Comparison of ENCODE assay signal across 8 cellular contexts in the genomic region with DNA sequence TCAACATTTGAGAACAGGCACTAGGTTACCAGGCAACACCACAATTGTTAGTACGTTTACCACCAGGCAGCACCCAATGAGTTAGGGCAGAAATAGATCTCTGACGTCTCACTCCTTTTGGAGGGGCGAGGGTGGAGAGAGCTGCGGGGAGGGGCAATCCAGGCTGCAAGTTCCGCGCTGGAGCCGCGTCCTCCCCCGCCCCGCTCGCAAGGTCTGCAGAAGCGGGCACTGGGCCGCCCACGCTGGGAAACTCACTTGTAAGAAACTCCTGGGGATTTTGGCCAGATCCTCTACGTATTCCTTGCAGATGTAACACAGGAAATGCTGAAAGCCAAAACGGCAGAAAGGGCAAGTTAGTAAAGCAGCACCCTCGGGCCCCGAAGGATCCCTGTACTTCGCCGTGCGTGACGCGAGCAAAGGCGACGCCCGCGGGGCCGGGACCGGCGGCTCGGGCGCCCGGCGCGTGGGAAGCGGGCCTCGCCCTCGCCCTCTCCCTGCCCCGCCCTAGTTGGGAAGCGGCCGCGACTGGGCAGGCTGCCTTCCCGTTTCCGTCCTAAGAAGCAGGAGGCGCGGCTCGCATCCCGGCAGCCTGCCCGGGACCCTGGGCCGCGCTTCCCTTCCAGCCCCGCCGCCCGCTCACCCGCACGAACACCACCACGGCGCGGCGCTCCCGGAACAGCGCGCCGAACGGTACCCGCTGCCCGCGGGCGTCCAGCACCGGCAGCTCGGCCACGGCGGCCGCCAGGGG. TPM values are rescaled to one million over a fixed set of nuclear protein-coding genes. Genes with fewer than 3 reads are reported as not detected.
DNase-seq lines count a peak whose midpoint lies in the region; ATAC-seq, FAIRE-seq and TF ChIP-seq lines count a peak whose summit lies in the region.

No MANE protein-coding gene starts in this region.

- ATAC-seq in GM19023 (IDR thresholded peaks at IDR 0.05; ENCODE audit: unreplicated experiment) (peak; percentile 43), HG03432 (IDR thresholded peaks at IDR 0.05; ENCODE audit: unreplicated experiment) (peak; percentile 65)

- H2AK5ac ChIP-seq in H1 (ENCODE audit: low read depth, low read length) (no peak overlapping the region), mesenchymal stem cell (ENCODE audit: low read length, severe bottlenecking) (no peak overlapping the region)

- H3K4me3 ChIP-seq in H1 (ENCODE audit: extremely low read depth in 1 of 4, insufficient read depth in 2 of 4, low read depth in 3 of 4, low read length in 4 of 4) (peak overlapping the region; percentile 66 to 74 (median 72)), mesenchymal stem cell (ENCODE audit: insufficient read depth in 1 of 2, low read depth in 1 of 2, low read length in 2 of 2) (peak overlapping the region; percentile 82 to 86)

- no peak overlapping the region; the same call in 1 of the 2 replicates for H3K27ac ChIP-seq in H1 (ENCODE audit: low read depth, low read length)
- peak overlapping the region; percentile 83 for H3K27ac ChIP-seq in mesenchymal stem cell (ENCODE audit: low read length, poor library complexity, severe bottlenecking)

- FAIRE-seq in H1 (lab: Jason Lieb, UNC): no peak

- H2BK12ac ChIP-seq in H1 (ENCODE audit: low read depth, low read length) (no peak overlapping the region), mesenchymal stem cell (ENCODE audit: low read length in 2 of 2) (peak overlapping the region; percentile 11 to 18)

- POLR2A ChIA-PET in H1 (lab: Charles Lee; ENCODE audit: partially characterized antibody): interaction anchor here (0.7 to 1.8 kb wide), 2 partner anchors 88 to 235 kb away, joined by 3 to 4 read pairs; no protein-coding TSS in a partner anchor

- peak in 1 of 2 experiments; percentile 68; a peak in 2 of 3 replicates for TF ChIP-seq POLR2A in H1 (IDR thresholded peaks at IDR 0.05; ENCODE audit: control extremely low read depth in 1 of 2, low read depth in 2 of 2, low read length in 2 of 2)

- TF ChIP-seq EP300 in H1 (IDR thresholded peaks at IDR 0.05; ENCODE audit: borderline replicate concordance in 1 of 2, low read depth in 2 of 2, low read length in 2 of 2): no peak

- peak in 2 of 3 experiments; percentile 12 to 30; a peak in 2 of 4 replicates for TF ChIP-seq CTCF in H1 (IDR thresholded peaks at IDR 0.05; ENCODE audit: control extremely low read depth in 1 of 3, insufficient read depth in 1 of 3, low read depth in 1 of 3, low read length in 3 of 3)

- no peak overlapping the region for H2BK15ac ChIP-seq in H1 (ENCODE audit: low read length)
- H2BK15ac ChIP-seq in mesenchymal stem cell (ENCODE audit: low read depth, poor library complexity, severe bottlenecking): peak overlapping the region; percentile 83

- no peak overlapping the region for H3K4ac ChIP-seq in H1 (replicated peaks; ENCODE audit: insufficient read length, low read depth, low read length)
- peak overlapping the region; percentile 51 to 95 for H3K4ac ChIP-seq in mesenchymal stem cell (ENCODE audit: low read depth in 1 of 2, low read length in 2 of 2)

- no peak overlapping the region for H2BK20ac ChIP-seq in H1 (ENCODE audit: low read length)

- in situ Hi-C loops in ACHN (cut with HindIII; ENCODE audit: low pct_ligation_motif_present, low pct_unique_long_range_greater_than_20kb, low sequenced_read_pairs): no loop called here

- no peak overlapping the region for H3K23ac ChIP-seq in H1 (ENCODE audit: insufficient read length)
- no peak overlapping the region for H3K23ac ChIP-seq in mesenchymal stem cell (ENCODE audit: low read length in 2 of 2)

- DNase-seq in ACHN (peak; percentile 75), NCI-H774 (lab: John Stamatoyannopoulos, UW) (peak; percentile 85), H1 (ENCODE audit: low read depth in 1 of 2, low spot score in 2 of 2) (peak in 1 of 2 experiments; percentile 74), mesenchymal stem cell (peak; percentile 97)
- peak; percentile 6 to 39 (median 23) for DNase-seq in activated CD8-positive, alpha-beta memory T cell treated with anti-CD3 and anti-CD28 coated beads for 48 hours (ENCODE audit: low read depth in 2 of 3, low spot score in 2 of 3)
- peak; percentile 21 to 44 (median 30) for DNase-seq in stimulated activated CD4-positive, alpha-beta T cell treated with anti-CD3 and anti-CD28 coated beads, TNF-alpha, amount 100 ng/mL, for 48 hours (ENCODE audit: low read depth in 3 of 3)

- 2% methylated on average over 63 of the region's 74 CpGs; no CpG with 5 or more reads in 1 of the 2 experiments for WGBS in H1 (ENCODE audit: extremely low coverage in 1 of 2, insufficient coverage in 1 of 2, insufficient read length in 1 of 2, insufficient replicate concordance in 2 of 2, low coverage in 1 of 2, low lambda C conversion rate in 2 of 2, missing lambda C conversion rate in 1 of 2), 2 experiments
- under 1% methylated on average over 72 of the region's 74 CpGs for WGBS in mesenchymal stem cell

- H2BK5ac ChIP-seq in H1 (ENCODE audit: low read depth, low read length) (no peak overlapping the region), mesenchymal stem cell (ENCODE audit: low read depth, low read length, poor library complexity, severe bottlenecking) (no peak overlapping the region)

- H4K5ac ChIP-seq in H1 (ENCODE audit: insufficient read length, low read depth, low read length): no peak overlapping the region

- CTCF ChIA-PET in H1 (lab: Charles Lee; ENCODE audit: partially characterized antibody): interaction anchor here (0.5 to 1.6 kb wide), 2 partner anchors 213 to 367 kb away, joined by 3 to 4 read pairs; no protein-coding TSS in a partner anchor

- H3K9ac ChIP-seq in H1 (replicated peaks in 1 of 4; ENCODE audit: extremely low read depth in 1 of 4, low read depth in 3 of 4, low read length in 3 of 4): peak overlapping the region; percentile 54 to 83 (median 64); a peak in 6 of 7 replicates
- H3K9ac ChIP-seq in mesenchymal stem cell (ENCODE audit: low read length): peak overlapping the region; percentile 97

- H4K91ac ChIP-seq in H1 (replicated peaks; ENCODE audit: insufficient read length, low read length) (no peak overlapping the region), mesenchymal stem cell (ENCODE audit: low read length) (peak overlapping the region; percentile 83)

- peak in 1 of 2 experiments; percentile 15; a peak in 1 of 4 replicates for TF ChIP-seq RAD21 in H1 (IDR thresholded peaks at IDR 0.05 in 1 of 2, conservative IDR thresholded peaks at IDR 0.05 in 1 of 2; ENCODE audit: low read depth in 2 of 2, low read length in 2 of 2)

- H3K18ac ChIP-seq in H1 (ENCODE audit: extremely low read depth, low read length) (peak overlapping the region; percentile 27; the same call in 1 of the 2 replicates), mesenchymal stem cell (ENCODE audit: low read depth in 1 of 2, low read length in 2 of 2) (peak overlapping the region; percentile 67 to 95)

- H3K79me1 ChIP-seq in H1 (ENCODE audit: low read depth, low read length) (no peaks in the 10 kb centered on the region), mesenchymal stem cell (replicated peaks; ENCODE audit: low read length, poor library complexity, severe bottlenecking) (peaks cover 7% of the 10 kb centered on the region)

- peaks cover 0 to 6% (median 0%) of the 10 kb centered on the region in 4 experiments; a peak in 2 of 7 replicates for H3K4me1 ChIP-seq in H1 (replicated peaks in 1 of 4; ENCODE audit: control insufficient read depth in 3 of 4, insufficient read depth in 4 of 4, low read length in 3 of 4)
- peaks cover 2% of the 10 kb centered on the region for H3K4me1 ChIP-seq in mesenchymal stem cell (ENCODE audit: control insufficient read depth, insufficient read depth, low read depth, low read length)

- H4K20me1 ChIP-seq in H1 (replicated peaks in 1 of 2; ENCODE audit: control insufficient read depth in 1 of 2, insufficient read depth in 2 of 2, low read length in 2 of 2): no peaks in the 10 kb centered on the region

- H3K36me3 ChIP-seq in H1 (ENCODE audit: control insufficient read depth in 2 of 4, insufficient read depth in 4 of 4, low read length in 3 of 4) (no peaks in the 10 kb centered on the region), mesenchymal stem cell (ENCODE audit: control insufficient read depth in 1 of 2, insufficient read depth in 2 of 2, low read depth in 1 of 2, low read length in 2 of 2) (peaks cover 5 to 29% of the 10 kb centered on the region in 2 experiments)

- H3K27me3 ChIP-seq in H1 (replicated peaks in 1 of 4; ENCODE audit: control insufficient read depth in 3 of 4, extremely low read depth in 1 of 4, insufficient read depth in 3 of 4, low read length in 3 of 4) (no peaks in the 10 kb centered on the region; a peak in 1 of 7 replicates), mesenchymal stem cell (ENCODE audit: control insufficient read depth in 1 of 2, insufficient read depth in 1 of 2, low read length in 2 of 2) (no peaks in the 10 kb centered on the region)

- peak overlapping the region; percentile 89; the same call in 1 of the 2 replicates for H4K8ac ChIP-seq in H1 (ENCODE audit: extremely low read depth, insufficient read depth, low read length)
- peak overlapping the region; percentile 90 for H4K8ac ChIP-seq in mesenchymal stem cell (ENCODE audit: low read length)

- peak overlapping the region; percentile 14; the same call in 1 of the 2 replicates for H2AFZ ChIP-seq in H1 (ENCODE audit: low read length)
- peak overlapping the region; percentile 46 for H2AFZ ChIP-seq in mesenchymal stem cell (ENCODE audit: low read depth, low read length)

- H3K79me2 ChIP-seq in H1 (ENCODE audit: control insufficient read depth in 1 of 2, insufficient read depth in 2 of 2, low read length in 2 of 2): no peaks in the 10 kb centered on the region

- H3K9me3 ChIP-seq in H1 (ENCODE audit: insufficient read depth in 2 of 2, low read depth in 1 of 2, low read length in 1 of 2) (no peaks in the 10 kb centered on the region), mesenchymal stem cell (ENCODE audit: control insufficient read depth, low read length) (no peaks in the 10 kb centered on the region)

- H3K14ac ChIP-seq in H1 (ENCODE audit: insufficient read length) (no peak overlapping the region), mesenchymal stem cell (ENCODE audit: low read length in 2 of 2) (peak overlapping the region in 1 of 2 experiments; percentile 35)

- H3K56ac ChIP-seq in H1 (replicated peaks; ENCODE audit: insufficient read length, low read depth, low read length): no peak overlapping the region

- H2BK120ac ChIP-seq in H1 (replicated peaks; ENCODE audit: low read depth, low read length) (no peak overlapping the region), mesenchymal stem cell (ENCODE audit: low read depth, low read length) (peak overlapping the region; percentile 73)

- H3K23me2 ChIP-seq in H1 (ENCODE audit: low read depth, low read length): peaks cover 4% of the 10 kb centered on the region; the same call in 1 of the 2 replicates

- H3K4me2 ChIP-seq in H1 (ENCODE audit: insufficient read depth in 1 of 2, low read depth in 2 of 2, low read length in 2 of 2) (peak overlapping the region; percentile 71 to 74), mesenchymal stem cell (ENCODE audit: low read length, poor library complexity, severe bottlenecking) (peak overlapping the region; percentile 97)

RNA-seq across cellular contexts. Expression of gene PRXL2C, which starts 0.5 kb away (rescaled TPM):
- total RNA-seq in H1 (2021; fragmentation: NEBNext Ultra II Directional; extraction: Animal tissue kit (Norgen Biotek cat#: 25700)): 7.3 and 8.3 TPM in 2 replicates
- polyA plus RNA-seq in H1 (2011; rRNA removed): 1.8 and 2.8 TPM in 2 replicates
- polyA plus RNA-seq in H1 (2011; cell fraction: cytosol; rRNA removed): 2.3 TPM
- 1.5 TPM for polyA plus RNA-seq in H1 (2011; cell fraction: nucleus; rRNA removed)
- polyA plus RNA-seq in H1 (2012, experiment 1 of 2): 3.0 to 4.1 TPM (median 3.4 TPM) in 4 replicates
- 2.4 TPM for polyA plus RNA-seq in H1 (2012, experiment 2 of 2)
- 5.0 TPM for polyA plus RNA-seq in H1 (2013, experiment 1 of 2)
- polyA plus RNA-seq in H1 (2013, experiment 2 of 2): 5.6 TPM
- 1.9 and 2.5 TPM in 2 replicates for polyA minus RNA-seq in H1 (2011; rRNA and poly(A)+ RNA removed)
- 4.1 TPM for polyA minus RNA-seq in H1 (2011; cell fraction: cytosol; rRNA and poly(A)+ RNA removed)
- polyA minus RNA-seq in H1 (2011; cell fraction: nucleus; rRNA and poly(A)+ RNA removed): 2.9 TPM
- polyA plus RNA-seq in mesenchymal stem cell (2013, experiment 1 of 2): 16.8 TPM
- 18.3 TPM for polyA plus RNA-seq in mesenchymal stem cell (2013, experiment 2 of 2)

RNA-seq across cellular contexts. Expression of gene CDC14B, which starts 35.0 kb away (rescaled TPM):
- total RNA-seq in H1 (2021; fragmentation: NEBNext Ultra II Directional; extraction: Animal tissue kit (Norgen Biotek cat#: 25700)): 43.7 and 44.6 TPM in 2 replicates
- 12.7 and 17.2 TPM in 2 replicates for polyA plus RNA-seq in H1 (2011; rRNA removed)
- 16.5 TPM for polyA plus RNA-seq in H1 (2011; cell fraction: cytosol; rRNA removed)
- polyA plus RNA-seq in H1 (2011; cell fraction: nucleus; rRNA removed): 23.6 TPM
- 20.9 to 29.1 TPM (median 22.0 TPM) in 4 replicates for polyA plus RNA-seq in H1 (2012, experiment 1 of 2)
- polyA plus RNA-seq in H1 (2012, experiment 2 of 2): 3.3 TPM
- 26.4 TPM for polyA plus RNA-seq in H1 (2013, experiment 1 of 2)
- 26.0 TPM for polyA plus RNA-seq in H1 (2013, experiment 2 of 2)
- polyA minus RNA-seq in H1 (2011; rRNA and poly(A)+ RNA removed): 45.3 and 63.8 TPM in 2 replicates
- polyA minus RNA-seq in H1 (2011; cell fraction: cytosol; rRNA and poly(A)+ RNA removed): 20.8 TPM
- 73.7 TPM for polyA minus RNA-seq in H1 (2011; cell fraction: nucleus; rRNA and poly(A)+ RNA removed)
- polyA plus RNA-seq in mesenchymal stem cell (2013, experiment 1 of 2): 10.5 TPM
- polyA plus RNA-seq in mesenchymal stem cell (2013, experiment 2 of 2): 10.5 TPM
